In the genomic region with DNA sequence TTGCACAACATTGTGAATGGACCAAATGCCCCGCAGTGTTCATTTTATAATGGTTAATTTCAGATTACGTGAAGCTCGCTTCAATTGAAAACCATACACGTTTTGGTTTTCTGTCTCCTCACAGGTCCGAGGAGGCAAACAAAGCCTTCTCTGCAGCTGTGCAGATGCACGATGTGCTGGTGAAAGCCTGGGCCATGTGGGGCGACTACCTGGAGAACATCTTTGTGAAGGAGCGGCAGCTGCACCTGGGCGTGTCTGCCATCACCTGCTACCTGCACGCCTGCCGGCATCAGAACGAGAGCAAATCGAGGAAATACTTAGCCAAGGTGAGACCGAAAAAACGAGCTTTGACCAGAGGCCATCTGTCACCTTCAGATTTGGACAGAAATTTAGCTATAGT, we compare ENCODE assay signal across 16 cellular contexts.
A peak's percentile ranks its signal among the peaks of the same experiment; 100 is the strongest.
DNase-seq lines count a peak whose midpoint lies in the region; ATAC-seq lines count a peak whose summit lies in the region.
"Had no signal": no experiment of that assay in that cellular context is flagged by ENCODE, and none has a peak within 500 bp of the region (broad histone marks: within the 10 kb centered on the region; RNA-seq: fewer than 3 reads in every experiment).

No MANE protein-coding gene starts in this region.

- H3K9me3 Mint-ChIP-seq in activated CD8-positive, alpha-beta memory T cell treated with anti-CD3 and anti-CD28 coated beads, Interleukin-2, amount 10 ng/mL, durations not matched to agents 7 days and 5 days (ENCODE audit: low read depth) = peaks cover 7% of the 10 kb centered on the region
- H3K9me3 Mint-ChIP-seq in activated CD8-positive, alpha-beta T cell treated with anti-CD3 and anti-CD28 coated beads, Interleukin-2, amount 10 ng/mL, durations not matched to agents 7 days and 5 days (ENCODE audit: insufficient read depth) = peaks cover 3% of the 10 kb centered on the region
- peaks cover 0 to 16% (median 0%) of the 10 kb centered on the region in 11 donors for H3K9me3 Mint-ChIP-seq in naive thymus-derived CD4-positive, alpha-beta T cell

- no peak for DNase-seq in activated CD8-positive, alpha-beta memory T cell treated with anti-CD3 and anti-CD28 coated beads, Interleukin-2, amount 10 ng/mL, durations not matched to agents 7 days and 5 days
- no peak for DNase-seq in activated CD8-positive, alpha-beta memory T cell treated with anti-CD3 and anti-CD28 coated beads, Interleukin-2, amount 50 U/mL, for 4 hours
- DNase-seq in activated CD8-positive, alpha-beta T cell treated with anti-CD3 and anti-CD28 coated beads, Interleukin-2, amount 10 ng/mL, durations not matched to agents 7 days and 5 days = no peak
- DNase-seq in naive thymus-derived CD4-positive, alpha-beta T cell = no peak
- DNase-seq in activated gamma-delta T cell (lab: John Stamatoyannopoulos, UW) = no peak
- DNase-seq: DMS 273 treated with DMSO at 0.1 percent for 48 hours, GF-D8, NCI-H1105, NCI-H1694 treated with DMSO at 0.1 percent for 48 hours, NCI-H510A had no signal

- H3K4me1 ChIP-seq in naive thymus-derived CD4-positive, alpha-beta T cell (ENCODE audit: control insufficient read depth in 2 of 2, insufficient read depth in 2 of 2, low read length in 2 of 2) = no peaks in the 10 kb centered on the region
- H3K4me1 ChIP-seq in thymus (ENCODE audit: control insufficient read depth, insufficient read depth, low read length) = peaks cover 3% of the 10 kb centered on the region
- H3K4me1 ChIP-seq: HAP-1 had no signal

- intact Hi-C loops in naive thymus-derived CD4-positive, alpha-beta T cell (cut with micrococcal nuclease) = no loop called here

- H3K36me3 Mint-ChIP-seq in activated CD8-positive, alpha-beta memory T cell treated with anti-CD3 and anti-CD28 coated beads, Interleukin-2, amount 10 ng/mL, durations not matched to agents 7 days and 5 days = peaks cover 74% of the 10 kb centered on the region
- peaks cover 89% of the 10 kb centered on the region for H3K36me3 Mint-ChIP-seq in activated CD8-positive, alpha-beta T cell treated with anti-CD3 and anti-CD28 coated beads, Interleukin-2, amount 10 ng/mL, durations not matched to agents 7 days and 5 days (ENCODE audit: low read depth)
- peaks cover 35 to 86% (median 58%) of the 10 kb centered on the region in 5 donors for H3K36me3 Mint-ChIP-seq in naive thymus-derived CD4-positive, alpha-beta T cell

- peak overlapping the region; percentile 50 for H3K27ac ChIP-seq in naive thymus-derived CD4-positive, alpha-beta T cell (ENCODE audit: low read depth, low read length)
- peak overlapping the region; percentile 72 for H3K27ac ChIP-seq in thymus (ENCODE audit: low read depth)
- H3K27ac ChIP-seq: HL-60 had no signal

- no peaks in the 10 kb centered on the region for H3K9me3 ChIP-seq in naive thymus-derived CD4-positive, alpha-beta T cell (ENCODE audit: control insufficient read depth in 2 of 3, low read length in 3 of 3)
- H3K9me3 ChIP-seq in thymus (ENCODE audit: control insufficient read depth) = no peaks in the 10 kb centered on the region
- H3K9me3 ChIP-seq: HAP-1 had no signal

- H3K36me3 ChIP-seq in naive thymus-derived CD4-positive, alpha-beta T cell (ENCODE audit: control insufficient read depth in 2 of 3, insufficient read depth in 3 of 3, low read length in 3 of 3) = peaks cover 19 to 99% (median 24%) of the 10 kb centered on the region in 3 experiments
- peaks cover 70% of the 10 kb centered on the region for H3K36me3 ChIP-seq in thymus (ENCODE audit: control insufficient read depth, insufficient read depth)

- CTCF ChIA-PET in activated CD8-positive, alpha-beta memory T cell treated with anti-CD3 and anti-CD28 coated beads, Interleukin-2, amount 10 ng/mL, durations not matched to agents 7 days and 5 days (lab: Charles Lee) = no interaction called here
- CTCF ChIA-PET in activated CD8-positive, alpha-beta T cell treated with anti-CD3 and anti-CD28 coated beads, Interleukin-2, amount 10 ng/mL, durations not matched to agents 7 days and 5 days (lab: Charles Lee) = interaction anchor here (0.9 to 1.1 kb wide), 2 partner anchors 9 to 13 kb away, joined by 5 read pairs; no protein-coding TSS in a partner anchor
- CTCF ChIA-PET in naive thymus-derived CD4-positive, alpha-beta T cell (lab: Charles Lee) = no interaction called here

- peaks cover 24% of the 10 kb centered on the region for H3K4me1 Mint-ChIP-seq in activated CD8-positive, alpha-beta memory T cell treated with anti-CD3 and anti-CD28 coated beads, Interleukin-2, amount 10 ng/mL, durations not matched to agents 7 days and 5 days
- peaks cover 46% of the 10 kb centered on the region for H3K4me1 Mint-ChIP-seq in activated CD8-positive, alpha-beta T cell treated with anti-CD3 and anti-CD28 coated beads, Interleukin-2, amount 10 ng/mL, durations not matched to agents 7 days and 5 days (ENCODE audit: low read depth)
- H3K4me1 Mint-ChIP-seq in naive thymus-derived CD4-positive, alpha-beta T cell = peaks cover 4 to 14% (median 9%) of the 10 kb centered on the region in 7 donors

- H3K4me3 Mint-ChIP-seq in activated CD8-positive, alpha-beta memory T cell treated with anti-CD3 and anti-CD28 coated beads, Interleukin-2, amount 10 ng/mL, durations not matched to agents 7 days and 5 days = no peak overlapping the region
- peak overlapping the region; percentile 17 for H3K4me3 Mint-ChIP-seq in activated CD8-positive, alpha-beta T cell treated with anti-CD3 and anti-CD28 coated beads, Interleukin-2, amount 10 ng/mL, durations not matched to agents 7 days and 5 days
- H3K4me3 Mint-ChIP-seq in naive thymus-derived CD4-positive, alpha-beta T cell = no peak overlapping the region
- H3K4me3 Mint-ChIP-seq: IgD-negative memory B cell had no signal

- POLR2A ChIA-PET in activated CD8-positive, alpha-beta T cell treated with anti-CD3 and anti-CD28 coated beads, Interleukin-2, amount 10 ng/mL, durations not matched to agents 7 days and 5 days (lab: Charles Lee) = no interaction called here
- POLR2A ChIA-PET in naive thymus-derived CD4-positive, alpha-beta T cell (lab: Charles Lee) = interaction anchor here (0.5 kb wide), 1 partner anchor 857 kb away, joined by 5 read pairs; no protein-coding TSS in a partner anchor

- H3K27me3 Mint-ChIP-seq in activated CD8-positive, alpha-beta memory T cell treated with anti-CD3 and anti-CD28 coated beads, Interleukin-2, amount 10 ng/mL, durations not matched to agents 7 days and 5 days = no peaks in the 10 kb centered on the region
- H3K27me3 Mint-ChIP-seq in activated CD8-positive, alpha-beta T cell treated with anti-CD3 and anti-CD28 coated beads, Interleukin-2, amount 10 ng/mL, durations not matched to agents 7 days and 5 days (ENCODE audit: low read depth) = no peaks in the 10 kb centered on the region
- H3K27me3 Mint-ChIP-seq in naive thymus-derived CD4-positive, alpha-beta T cell = no peaks in the 10 kb centered on the region
- H3K27me3 Mint-ChIP-seq: IgD-negative memory B cell had no signal

- 96% methylated on average over 15 of the region's 15 CpGs for WGBS in thymus

- no peaks in the 10 kb centered on the region for H3K27me3 ChIP-seq in naive thymus-derived CD4-positive, alpha-beta T cell (ENCODE audit: control insufficient read depth in 2 of 2, insufficient read depth in 2 of 2, low read length in 2 of 2)
- H3K27me3 ChIP-seq in thymus (ENCODE audit: control insufficient read depth, insufficient read depth) = no peaks in the 10 kb centered on the region

- H3K27ac Mint-ChIP-seq in activated CD8-positive, alpha-beta memory T cell treated with anti-CD3 and anti-CD28 coated beads, Interleukin-2, amount 10 ng/mL, durations not matched to agents 7 days and 5 days = peak overlapping the region; percentile 26
- peak overlapping the region; percentile 83 for H3K27ac Mint-ChIP-seq in activated CD8-positive, alpha-beta T cell treated with anti-CD3 and anti-CD28 coated beads, Interleukin-2, amount 10 ng/mL, durations not matched to agents 7 days and 5 days
- H3K27ac Mint-ChIP-seq in naive thymus-derived CD4-positive, alpha-beta T cell = peak overlapping the region in 3 of 9 donors; percentile 57 to 72 (median 65)
- H3K27ac Mint-ChIP-seq: IgD-negative memory B cell had no signal

- no peak overlapping the region for H3K4me3 ChIP-seq in naive thymus-derived CD4-positive, alpha-beta T cell (ENCODE audit: low read length)
- no peak overlapping the region for H3K4me3 ChIP-seq in thymus (ENCODE audit: low read length)
- H3K4me3 ChIP-seq: HAP-1 had no signal

- ATAC-seq in activated CD8-positive, alpha-beta memory T cell treated with anti-CD3 and anti-CD28 coated beads, Interleukin-2, amount 10 ng/mL, durations not matched to agents 7 days and 5 days = no peak
- no peak for ATAC-seq in activated CD8-positive, alpha-beta T cell treated with anti-CD3 and anti-CD28 coated beads, Interleukin-2, amount 10 ng/mL, durations not matched to agents 7 days and 5 days
- no peak for ATAC-seq in naive thymus-derived CD4-positive, alpha-beta T cell
- ATAC-seq in GM18907 (IDR thresholded peaks at IDR 0.05; ENCODE audit: unreplicated experiment) (no peak), HG03442 (IDR thresholded peaks at IDR 0.05; ENCODE audit: unreplicated experiment) (no peak)
